In genomic region chr1:1922782-1923680, GRCh38 we compare ENCODE assay signal across 22 cellular contexts. TPM values are rescaled to one million over a fixed set of nuclear protein-coding genes. Genes with fewer than 3 reads are reported as not detected.
A peak's percentile ranks its signal among the peaks of the same experiment; 100 is the strongest.
DNase-seq lines count a peak whose midpoint lies in the region; ATAC-seq, FAIRE-seq and TF ChIP-seq lines count a peak whose summit lies in the region.
"Had no signal": no experiment of that assay in that cellular context is flagged by ENCODE, and none has a peak within 500 bp of the region (broad histone marks: within the 10 kb centered on the region; RNA-seq: fewer than 3 reads in every experiment).

No MANE protein-coding gene starts in this region.

- WGBS in heart right ventricle, 2 donors, result 70% methylated on average over 25 of the region's 25 CpGs
- WGBS in HepG2 (ENCODE audit: low lambda C conversion rate), result 5% methylated on average over 4 of the region's 25 CpGs

- H2AFZ ChIP-seq in HepG2 (ENCODE audit: low read length), result no peak overlapping the region

- peak overlapping the region; percentile 70 for H3K9ac ChIP-seq in HepG2 (ENCODE audit: insufficient read depth, low read depth, low read length)

- no TSS peak for BruUV-seq in HepG2 (replicated peaks; lab: Mats Ljungman, UMichigan)

- peak in 1 of 2 experiments; percentile 53; a peak in 1 of 4 replicates for TF ChIP-seq POLR2A in HepG2 (IDR thresholded peaks at IDR 0.05; ENCODE audit: insufficient read depth in 1 of 2, low read depth in 2 of 2, low read length in 2 of 2)

- TF ChIP-seq CTCF in heart right ventricle (IDR thresholded peaks at IDR 0.05) (no peak), HepG2 (CRISPR knock-in tag; IDR thresholded peaks at IDR 0.05) (0 out of 2 replicates have a peak, but pooled peaks have one; percentile 18)

- H3K79me2 ChIP-seq in HepG2 (ENCODE audit: insufficient read depth, low read length), result no peaks in the 10 kb centered on the region

- intact Hi-C loops in left ventricle myocardium superior (cut with micrococcal nuclease) (no loop called here), heart right ventricle (cut with DNase I) (no loop called here), HepG2 (cut with micrococcal nuclease; ENCODE audit: unreplicated experiment) (loop anchor here (1.0 kb wide), 1 partner anchor 30 kb away; no protein-coding TSS in a partner anchor)

- H3K4me3 ChIP-seq in heart right ventricle, result no peak overlapping the region
- peak overlapping the region; percentile 37 to 73 (median 60) for H3K4me3 ChIP-seq in HepG2 (replicated peaks in 1 of 3; ENCODE audit: insufficient read depth in 1 of 3, low read depth in 2 of 3, low read length in 3 of 3)
- H3K4me3 ChIP-seq: ascending aorta, HAP-1 had no signal

- CTCF ChIA-PET in HepG2 (lab: Yijun Ruan, JAX; ENCODE audit: low intra/inter-chr PET ratio, low total read pairs), result no interaction called here

- DNase-seq in left ventricle myocardium superior (peak; percentile 28), heart right ventricle (no peak), HepG2 (ENCODE audit: low spot score) (peak; percentile 78), RPMI8226 (no peak)
- DNase-seq: activated CD8-positive, alpha-beta memory T cell treated with anti-CD3 and anti-CD28 coated beads for 24 hours; activated naive CD4-positive, alpha-beta T cell treated with anti-CD3 and anti-CD28 coated beads, Interleukin-2, amount 50 U/mL, for 16 hours; Calu3; erythroblast; foreskin keratinocyte; KG1; NCI-H69; nephron progenitor cell; SHP77 treated with DMSO at 0.1 percent for 48 hours; stimulated activated CD8-positive, alpha-beta memory T cell treated with anti-CD3 and anti-CD28 coated beads, Interleukin-4, amount 100 ng/mL, for 48 hours had no signal

- H3K27me3 ChIP-seq in heart right ventricle (no peaks in the 10 kb centered on the region), HepG2 (ENCODE audit: control insufficient read depth in 1 of 2, insufficient read depth in 2 of 2, low read length in 2 of 2) (peaks cover 23 to 36% of the 10 kb centered on the region in 2 experiments; a peak in 4 of 5 replicates)
- H3K27me3 ChIP-seq: ascending aorta had no signal

- no peaks in the 10 kb centered on the region for H3K36me3 ChIP-seq in heart right ventricle
- no peaks in the 10 kb centered on the region for H3K36me3 ChIP-seq in HepG2 (replicated peaks in 1 of 2; ENCODE audit: control insufficient read depth in 1 of 2, insufficient read depth in 2 of 2, low read length in 2 of 2)
- H3K36me3 ChIP-seq: ascending aorta, HAP-1 had no signal

- no peak; the same call in 1 of the 2 replicates for TF ChIP-seq RAD21 in HepG2 (CRISPR knock-in tag; IDR thresholded peaks at IDR 0.05)

- H3K9me3 ChIP-seq in heart right ventricle, result no peaks in the 10 kb centered on the region
- H3K9me3 ChIP-seq in HepG2 (ENCODE audit: low read length), result no peaks in the 10 kb centered on the region
- H3K9me3 ChIP-seq: ascending aorta, HAP-1 had no signal

- TF ChIP-seq EP300 in HepG2 (IDR thresholded peaks at IDR 0.05; ENCODE audit: low read depth in 2 of 2, low read length in 2 of 2), result no peak
- TF ChIP-seq EP300 in HepG2 (CRISPR knock-in tag; IDR thresholded peaks at IDR 0.05; ENCODE audit: borderline replicate concordance), result no peak

- no peaks in the 10 kb centered on the region for H4K20me1 ChIP-seq in HepG2 (ENCODE audit: insufficient read depth, low read length)

- H3K4me2 ChIP-seq in HepG2 (ENCODE audit: low read depth, low read length), result peak overlapping the region; percentile 90

- ATAC-seq in left ventricle myocardium superior, result no peak
- no peak for ATAC-seq in heart right ventricle
- ATAC-seq in HepG2, result peak; percentile 73
- ATAC-seq in GM18858 (IDR thresholded peaks at IDR 0.05; ENCODE audit: unreplicated experiment), result no peak
- ATAC-seq in GM18868 (IDR thresholded peaks at IDR 0.05; ENCODE audit: unreplicated experiment), result no peak
- ATAC-seq: foreskin keratinocyte had no signal

- POLR2A ChIA-PET in HepG2 (lab: Yijun Ruan, JAX), result interaction anchor here (0.6 to 3.3 kb wide), 5 partner anchors 14 to 123 kb away, joined by 4 to 55 read pairs (median 5); no protein-coding TSS in a partner anchor

- in situ Hi-C loops in HepG2 (cut with HindIII; ENCODE audit: extremely low pct_ligation_motif_present, low pct_unique_long_range_greater_than_20kb), result no loop called here

- H3K27ac ChIP-seq in heart right ventricle, result no peak overlapping the region
- peak overlapping the region; percentile 80 for H3K27ac ChIP-seq in HepG2 (ENCODE audit: extremely low read length, insufficient read depth, low read length)
- H3K27ac ChIP-seq: ascending aorta, foreskin keratinocyte had no signal

- H3K4me1 ChIP-seq in heart right ventricle, result peaks cover 9 to 32% (median 21%) of the 10 kb centered on the region in 9 donors
- H3K4me1 ChIP-seq in HepG2 (ENCODE audit: insufficient read depth, low read length), result peaks cover 69% of the 10 kb centered on the region
- H3K4me1 ChIP-seq: foreskin keratinocyte had no signal

- FAIRE-seq in HepG2 (lab: Jason Lieb, UNC), result peak; percentile 94
- FAIRE-seq: A204.1, keratinocyte, urothelium cell line had no signal

RNA-seq across cellular contexts. Expression of gene TMEM52, which starts 4.0 kb away (rescaled TPM):
- total RNA-seq in left ventricle myocardium superior (1.7 TPM), heart right ventricle (1 to 10 TPM in 6 of 10 donors, under 1 TPM in 2, not detected in 2; 0.58 to 3.1 (median 1.9) TPM), HepG2 (2016; rRNA removed; fragmentation: Illumina TruSeq; extraction: Trizol) (12.9 and 18.7 TPM in 2 replicates)
- polyA plus RNA-seq in heart right ventricle (10 to 100 TPM in 1 of 2 donors, 1 to 10 TPM in 1; 1.0 to 11.5 TPM), HepG2 (2011; rRNA removed) (13.2 and 15.3 TPM in 2 replicates)
- 49.1 and 56.2 TPM in 2 replicates for total RNA-seq in HepG2 (2016; cell fraction: cytosol; rRNA removed; fragmentation: Illumina TruSeq; extraction: Trizol; ENCODE audit: low read depth)
- total RNA-seq in HepG2 (2016; cell fraction: insoluble cytoplasmic fraction; rRNA removed; fragmentation: Illumina TruSeq; extraction: Trizol), result 9.2 and 18.5 TPM in 2 replicates
- 52.4 and 62.3 TPM in 2 replicates for total RNA-seq in HepG2 (2016; cell fraction: membrane; rRNA removed; fragmentation: Illumina TruSeq; extraction: Trizol)
- 7.7 and 11.9 TPM in 2 replicates for total RNA-seq in HepG2 (2016; cell fraction: nucleus; rRNA removed; fragmentation: Illumina TruSeq; extraction: Trizol)
- 12.8 and 25.5 TPM in 2 replicates for polyA plus RNA-seq in HepG2 (2011; cell fraction: cytosol; rRNA removed)
- polyA plus RNA-seq in HepG2 (2011; cell fraction: nucleus; rRNA removed), result 29.4 and 36.3 TPM in 2 replicates
- polyA plus RNA-seq in HepG2 (2012), result 6.6 and 7.8 TPM in 2 replicates
- 77.9 and 88.5 TPM in 2 replicates for polyA plus RNA-seq in HepG2 (2016; cell fraction: cytosol; fragmentation: Illumina TruSeq; extraction: Trizol; ENCODE audit: low read depth)
- 13.6 and 17.5 TPM in 2 replicates for polyA plus RNA-seq in HepG2 (2016; cell fraction: insoluble cytoplasmic fraction; fragmentation: Illumina TruSeq; extraction: Trizol; ENCODE audit: low read depth)
- polyA plus RNA-seq in HepG2 (2016; cell fraction: membrane; fragmentation: Illumina TruSeq; extraction: Trizol; ENCODE audit: low read depth), result 69.4 and 73.4 TPM in 2 replicates
- 21.1 and 21.2 TPM in 2 replicates for polyA plus RNA-seq in HepG2 (2016; cell fraction: nucleus; fragmentation: Illumina TruSeq; extraction: Trizol; ENCODE audit: insufficient read depth, low read depth)
- 1.1 and 27.0 TPM in 2 replicates for polyA minus RNA-seq in HepG2 (2011; rRNA and poly(A)+ RNA removed; ENCODE audit: low replicate concordance)
- polyA minus RNA-seq in HepG2 (2011; cell fraction: cytosol; rRNA and poly(A)+ RNA removed), result 7.6 and 7.8 TPM in 2 replicates
- polyA minus RNA-seq in HepG2 (2011; cell fraction: nucleus; rRNA and poly(A)+ RNA removed), result 2.3 and 2.6 TPM in 2 replicates
- total RNA-seq: ascending aorta had no signal

RNA-seq across cellular contexts. Expression of gene CALML6, which starts 8.0 kb away (rescaled TPM):
- total RNA-seq in left ventricle myocardium superior, result not detected
- total RNA-seq in heart right ventricle, result under 1 TPM in 2 of 10 donors, not detected in 8; 0.20 TPM
- under 1 TPM; 0.09 to 0.88 TPM for polyA plus RNA-seq in heart right ventricle
- 0.11 TPM in 1 of 2 replicates, not detected in the other for total RNA-seq in HepG2 (2016; rRNA removed; fragmentation: Illumina TruSeq; extraction: Trizol)
- not detected in 2 replicates for total RNA-seq in HepG2 (2016; cell fraction: cytosol; rRNA removed; fragmentation: Illumina TruSeq; extraction: Trizol; ENCODE audit: low read depth)
- 0.13 TPM in 1 of 2 replicates, not detected in the other for total RNA-seq in HepG2 (2016; cell fraction: insoluble cytoplasmic fraction; rRNA removed; fragmentation: Illumina TruSeq; extraction: Trizol)
- total RNA-seq in HepG2 (2016; cell fraction: membrane; rRNA removed; fragmentation: Illumina TruSeq; extraction: Trizol), result not detected in 2 replicates
- total RNA-seq in HepG2 (2016; cell fraction: nucleus; rRNA removed; fragmentation: Illumina TruSeq; extraction: Trizol), result not detected in 2 replicates
- polyA plus RNA-seq in HepG2 (2011; rRNA removed), result 0.12 TPM in 1 of 2 replicates, not detected in the other
- not detected in 2 replicates for polyA plus RNA-seq in HepG2 (2011; cell fraction: cytosol; rRNA removed)
- 0.80 and 1.5 TPM in 2 replicates for polyA plus RNA-seq in HepG2 (2011; cell fraction: nucleus; rRNA removed)
- polyA plus RNA-seq in HepG2 (2012), result not detected in 2 replicates
- polyA plus RNA-seq in HepG2 (2016; cell fraction: cytosol; fragmentation: Illumina TruSeq; extraction: Trizol; ENCODE audit: low read depth), result not detected in 2 replicates
- not detected in 2 replicates for polyA plus RNA-seq in HepG2 (2016; cell fraction: insoluble cytoplasmic fraction; fragmentation: Illumina TruSeq; extraction: Trizol; ENCODE audit: low read depth)
- not detected in 2 replicates for polyA plus RNA-seq in HepG2 (2016; cell fraction: membrane; fragmentation: Illumina TruSeq; extraction: Trizol; ENCODE audit: low read depth)
- polyA plus RNA-seq in HepG2 (2016; cell fraction: nucleus; fragmentation: Illumina TruSeq; extraction: Trizol; ENCODE audit: insufficient read depth, low read depth), result 0.38 and 0.87 TPM in 2 replicates
- not detected in 2 replicates for polyA minus RNA-seq in HepG2 (2011; rRNA and poly(A)+ RNA removed; ENCODE audit: low replicate concordance)
- not detected in 2 replicates for polyA minus RNA-seq in HepG2 (2011; cell fraction: cytosol; rRNA and poly(A)+ RNA removed)
- 0.64 TPM in 1 of 2 replicates, not detected in the other for polyA minus RNA-seq in HepG2 (2011; cell fraction: nucleus; rRNA and poly(A)+ RNA removed)
- total RNA-seq: ascending aorta, foreskin keratinocyte, pulmonary artery endothelial cell had no signal

RNA-seq across cellular contexts. Expression of gene GNB1, which starts 32.1 kb away (rescaled TPM):
- total RNA-seq in left ventricle myocardium superior, result 172 TPM
- total RNA-seq in heart right ventricle, result 100 to 1,000 TPM; 139 to 228 (median 174) TPM
- 100 to 1,000 TPM in 1 of 2 donors, 10 to 100 TPM in 1; 64.9 to 109 TPM for polyA plus RNA-seq in heart right ventricle
- total RNA-seq in HepG2 (2016; rRNA removed; fragmentation: Illumina TruSeq; extraction: Trizol), result 66.2 and 76.7 TPM in 2 replicates
- 98.5 and 108 TPM in 2 replicates for total RNA-seq in HepG2 (2016; cell fraction: cytosol; rRNA removed; fragmentation: Illumina TruSeq; extraction: Trizol; ENCODE audit: low read depth)
- 68.2 and 68.8 TPM in 2 replicates for total RNA-seq in HepG2 (2016; cell fraction: insoluble cytoplasmic fraction; rRNA removed; fragmentation: Illumina TruSeq; extraction: Trizol)
- 163 and 168 TPM in 2 replicates for total RNA-seq in HepG2 (2016; cell fraction: membrane; rRNA removed; fragmentation: Illumina TruSeq; extraction: Trizol)
- 45.2 and 49.3 TPM in 2 replicates for total RNA-seq in HepG2 (2016; cell fraction: nucleus; rRNA removed; fragmentation: Illumina TruSeq; extraction: Trizol)
- polyA plus RNA-seq in HepG2 (2011; rRNA removed), result 327 and 345 TPM in 2 replicates
- 278 and 286 TPM in 2 replicates for polyA plus RNA-seq in HepG2 (2011; cell fraction: cytosol; rRNA removed)
- 169 and 179 TPM in 2 replicates for polyA plus RNA-seq in HepG2 (2011; cell fraction: nucleus; rRNA removed)
- 196 and 197 TPM in 2 replicates for polyA plus RNA-seq in HepG2 (2012)
- polyA plus RNA-seq in HepG2 (2016; cell fraction: cytosol; fragmentation: Illumina TruSeq; extraction: Trizol; ENCODE audit: low read depth), result 302 and 370 TPM in 2 replicates
- polyA plus RNA-seq in HepG2 (2016; cell fraction: insoluble cytoplasmic fraction; fragmentation: Illumina TruSeq; extraction: Trizol; ENCODE audit: low read depth), result 201 and 257 TPM in 2 replicates
- polyA plus RNA-seq in HepG2 (2016; cell fraction: membrane; fragmentation: Illumina TruSeq; extraction: Trizol; ENCODE audit: low read depth), result 387 and 445 TPM in 2 replicates
- 156 and 160 TPM in 2 replicates for polyA plus RNA-seq in HepG2 (2016; cell fraction: nucleus; fragmentation: Illumina TruSeq; extraction: Trizol; ENCODE audit: insufficient read depth, low read depth)
- 349 and 450 TPM in 2 replicates for polyA minus RNA-seq in HepG2 (2011; rRNA and poly(A)+ RNA removed; ENCODE audit: low replicate concordance)
- 168 and 187 TPM in 2 replicates for polyA minus RNA-seq in HepG2 (2011; cell fraction: cytosol; rRNA and poly(A)+ RNA removed)
- 63.1 and 70.6 TPM in 2 replicates for polyA minus RNA-seq in HepG2 (2011; cell fraction: nucleus; rRNA and poly(A)+ RNA removed)

Comparison
In these comparisons a context has a peak if more than half of its experiments do, and no peak if none do; other contexts are left out.
1. DNase-seq: peak in left ventricle myocardium superior (single experiment) and HepG2 (single experiment); none in heart right ventricle (0 of 2) and RPMI8226 (single experiment).
2. H3K4me3 ChIP-seq: peak in HepG2 (3 of 3); none in heart right ventricle (0 of 10).